ENCODE assay signal across 17 cellular contexts in the genomic region with DNA sequence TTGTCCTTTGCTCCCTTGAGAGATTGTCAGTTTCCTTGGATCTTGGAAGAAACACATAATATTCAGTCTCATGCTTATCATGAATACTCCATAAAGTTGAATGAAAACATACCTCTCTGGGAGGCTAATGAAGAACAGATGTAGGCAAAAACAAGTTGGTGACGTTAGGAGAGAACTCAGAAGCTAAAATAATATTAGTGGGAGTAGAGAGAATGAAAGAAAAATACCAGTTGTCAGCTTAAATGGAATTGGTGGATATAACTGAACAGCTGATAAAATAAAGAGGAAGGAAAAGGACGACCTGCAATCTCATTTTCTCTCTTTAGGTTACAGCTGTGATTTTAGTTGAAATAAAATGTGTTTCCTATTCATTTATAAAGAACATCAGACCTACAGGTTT.
DNase-seq lines count a peak whose midpoint lies in the region; ATAC-seq, FAIRE-seq and TF ChIP-seq lines count a peak whose summit lies in the region.
"Had no signal": no experiment of that assay in that cellular context is flagged by ENCODE, and none has a peak within 500 bp of the region (broad histone marks: within the 10 kb centered on the region; RNA-seq: fewer than 3 reads in every experiment).

No MANE protein-coding gene starts in this region.

- no peak overlapping the region for H2AK5ac ChIP-seq in IMR-90 (ENCODE audit: low read depth, low read length)

- intact Hi-C loops in IMR-90 (cut with micrococcal nuclease), result no loop called here
- intact Hi-C loops in uterus (cut with DNase I; ENCODE audit: low total_unique reads), result no loop called here
- intact Hi-C loops in adrenal gland (cut with DNase I), result no loop called here

- H3K9me3 ChIP-seq in IMR-90 (ENCODE audit: control insufficient read depth, insufficient read depth, low read length) (no peaks in the 10 kb centered on the region), uterus (no peaks in the 10 kb centered on the region), adrenal gland (replicated peaks in 1 of 3) (no peaks in the 10 kb centered on the region)
- H3K9me3 ChIP-seq: esophagus muscularis mucosa, pancreas, upper lobe of right lung had no signal

- H3K9me1 ChIP-seq in IMR-90 (ENCODE audit: insufficient read depth, low read length), result no peaks in the 10 kb centered on the region

- no peak for FAIRE-seq in RCC 7860 (lab: Jason Lieb, UNC)
- FAIRE-seq: pancreas had no signal

- CTCF ChIA-PET in IMR-90 (lab: Yijun Ruan, JAX), result no interaction called here

- dilution Hi-C loops in IMR-90 (cut with HindIII; ENCODE audit: low sequenced_read_pairs, unreplicated experiment), result no loop called here

- H4K5ac ChIP-seq in IMR-90 (ENCODE audit: low read depth, low read length), result no peak overlapping the region

- H2BK120ac ChIP-seq in IMR-90 (ENCODE audit: low read depth, low read length), result no peak overlapping the region

- H3K27ac Mint-ChIP-seq in chondrocyte (ENCODE audit: unreplicated experiment), result peak overlapping the region; percentile 80
- H3K27ac Mint-ChIP-seq: CD4-positive, alpha-beta T cell; stimulated activated naive CD8-positive, alpha-beta T cell treated with anti-CD3 and anti-CD28 coated beads, Interleukin-15, Interleukin-2, amounts not matched to agents 100 ng/mL and 50 ng/mL, for 24 hours; T-cell had no signal

- no peak overlapping the region for H3K27ac ChIP-seq in IMR-90 (ENCODE audit: insufficient read depth, low read length)
- peak overlapping the region; percentile 37 to 68 for H3K27ac ChIP-seq in uterus
- no peak overlapping the region for H3K27ac ChIP-seq in adrenal gland
- H3K27ac ChIP-seq: dorsolateral prefrontal cortex, esophagus muscularis mucosa, pancreas, upper lobe of right lung had no signal

- BruUV-seq in IMR-90 (replicated peaks; lab: Mats Ljungman, UMichigan), result no TSS peak

- H2BK15ac ChIP-seq in IMR-90 (ENCODE audit: low read depth, low read length), result no peak overlapping the region

- no peaks in the 10 kb centered on the region for H3K27me3 Mint-ChIP-seq in chondrocyte (ENCODE audit: low read depth)
- H3K27me3 Mint-ChIP-seq: CD4-positive, alpha-beta T cell; stimulated activated naive CD8-positive, alpha-beta T cell treated with anti-CD3 and anti-CD28 coated beads, Interleukin-15, Interleukin-2, amounts not matched to agents 100 ng/mL and 50 ng/mL, for 24 hours; T-cell had no signal

- H2BK20ac ChIP-seq in IMR-90 (ENCODE audit: low read depth, low read length), result no peak overlapping the region

- no peaks in the 10 kb centered on the region for H3K36me3 ChIP-seq in IMR-90 (ENCODE audit: control insufficient read depth, insufficient read depth, low read length)
- H3K36me3 ChIP-seq in uterus, result no peaks in the 10 kb centered on the region
- H3K36me3 ChIP-seq in adrenal gland (replicated peaks in 1 of 2), result no peaks in the 10 kb centered on the region
- H3K36me3 ChIP-seq: esophagus muscularis mucosa, pancreas, upper lobe of right lung had no signal

- no peak overlapping the region for H3K14ac ChIP-seq in IMR-90 (replicated peaks; ENCODE audit: low read depth, low read length)

- H4K91ac ChIP-seq in IMR-90 (ENCODE audit: insufficient read depth, low read depth, low read length), result no peak overlapping the region

- H2AK9ac ChIP-seq in IMR-90 (replicated peaks; ENCODE audit: low read depth, low read length, poor library complexity), result no peak overlapping the region

- H3K18ac ChIP-seq in IMR-90 (ENCODE audit: low read depth, low read length), result no peak overlapping the region

- no peak for TF ChIP-seq RAD21 in IMR-90 (IDR thresholded peaks at IDR 0.05; ENCODE audit: low read length)

- H4K20me1 ChIP-seq in IMR-90 (ENCODE audit: insufficient read depth, low read length), result no peaks in the 10 kb centered on the region

- H2AFZ ChIP-seq in IMR-90 (replicated peaks; ENCODE audit: low read length, poor library complexity), result no peak overlapping the region

- no peak overlapping the region for H3K56ac ChIP-seq in IMR-90 (ENCODE audit: extremely low read depth, insufficient read depth, low read length)

- no peak overlapping the region for H2BK5ac ChIP-seq in IMR-90 (ENCODE audit: low read depth, low read length, poor library complexity, severe bottlenecking)

- H3K27me3 ChIP-seq in IMR-90 (ENCODE audit: control insufficient read depth, insufficient read depth, low read length) (no peaks in the 10 kb centered on the region), uterus (no peaks in the 10 kb centered on the region), adrenal gland (no peaks in the 10 kb centered on the region)
- H3K27me3 ChIP-seq: dorsolateral prefrontal cortex, esophagus muscularis mucosa, pancreas, upper lobe of right lung had no signal

- no peak overlapping the region for H3K23ac ChIP-seq in IMR-90 (ENCODE audit: low read depth, low read length)

- TF ChIP-seq CTCF in IMR-90 (conservative IDR thresholded peaks at IDR 0.05; ENCODE audit: low read depth, low read length) (no peak), chondrocyte (IDR thresholded peaks at IDR 0.05) (no peak), uterus (IDR thresholded peaks at IDR 0.05) (no peak), adrenal gland (IDR thresholded peaks at IDR 0.05) (no peak)

- no peak overlapping the region for H4K8ac ChIP-seq in IMR-90 (ENCODE audit: low read depth in 2 of 2, low read length in 2 of 2)

- in situ Hi-C loops in IMR-90 (cut with MboI; ENCODE audit: low sequenced_read_pairs), result no loop called here

- H3K4ac ChIP-seq in IMR-90 (ENCODE audit: low read depth, low read length), result no peak overlapping the region

- DNase-seq in IMR-90, result peak; percentile 67
- no peak for DNase-seq in chondrocyte (ENCODE audit: low spot score)
- DNase-seq in iris pigment epithelial cell (ENCODE audit: low read depth), result peak; percentile 38
- no peak for DNase-seq in uterus
- DNase-seq in NCI-H146 (lab: John Stamatoyannopoulos, UW), result no peak
- DNase-seq in SIG-M5 (lab: John Stamatoyannopoulos, UW), result no peak
- DNase-seq in adrenal gland, result no peak
- no peak for DNase-seq in RCC 7860 (ENCODE audit: low spot score)
- DNase-seq: CD4-positive, alpha-beta T cell; dorsolateral prefrontal cortex; pancreas; PC-3; stimulated activated CD4-positive, alpha-beta T cell treated with anti-CD3 and anti-CD28 coated beads, Interleukin-12 subunit alpha, Interleukin-12 subunit beta, amount 100 ng/mL, for 4 hours; T-cell; upper lobe of right lung had no signal

- no peaks in the 10 kb centered on the region for H3K9me3 Mint-ChIP-seq in chondrocyte (ENCODE audit: low read depth)
- H3K9me3 Mint-ChIP-seq: CD4-positive, alpha-beta T cell; stimulated activated naive CD8-positive, alpha-beta T cell treated with anti-CD3 and anti-CD28 coated beads, Interleukin-15, Interleukin-2, amounts not matched to agents 100 ng/mL and 50 ng/mL, for 24 hours; T-cell had no signal

- POLR2A ChIA-PET in IMR-90 (lab: Charles Lee; ENCODE audit: unreplicated experiment), result no interaction called here

- H3K36me3 Mint-ChIP-seq in chondrocyte (ENCODE audit: low read depth), result no peaks in the 10 kb centered on the region
- H3K36me3 Mint-ChIP-seq: T-cell had no signal

- H3K79me1 ChIP-seq in IMR-90 (ENCODE audit: low read depth in 1 of 2, low read length in 2 of 2), result no peaks in the 10 kb centered on the region

- ATAC-seq in IMR-90 (ENCODE audit: low read depth), result no peak
- ATAC-seq: pancreas, PC-3, T-cell, upper lobe of right lung had no signal

- no CpG with 5 or more reads among the region's 2 CpGs for WGBS in IMR-90 (ENCODE audit: extremely low coverage in 2 of 2, insufficient read length in 1 of 2), 2 experiments
- WGBS in adrenal gland, 4 donors, result 32 to 44% (median 38%) methylated on average over 2 of the region's 2 CpGs

- H3K4me1 Mint-ChIP-seq in chondrocyte (ENCODE audit: low read depth), result peaks cover 29% of the 10 kb centered on the region

- H3K4me3 ChIP-seq in IMR-90 (ENCODE audit: insufficient read depth, low read depth, low read length) (no peak overlapping the region), uterus (no peak overlapping the region), adrenal gland (no peak overlapping the region)
- H3K4me3 ChIP-seq: dorsolateral prefrontal cortex, esophagus muscularis mucosa, pancreas, upper lobe of right lung had no signal

- TF ChIP-seq POLR2A in IMR-90 (IDR thresholded peaks at IDR 0.05; ENCODE audit: low read depth, low read length) (no peak), uterus (IDR thresholded peaks at IDR 0.05) (no peak), adrenal gland (IDR thresholded peaks at IDR 0.05) (no peak)

- no peak overlapping the region for H3K4me2 ChIP-seq in IMR-90 (ENCODE audit: low read depth, low read length)

- no peak overlapping the region for H3K9ac ChIP-seq in IMR-90 (ENCODE audit: low read depth, low read length)

- no peak overlapping the region for H3K4me3 Mint-ChIP-seq in chondrocyte (ENCODE audit: unreplicated experiment)
- H3K4me3 Mint-ChIP-seq: CD4-positive, alpha-beta T cell; stimulated activated naive CD8-positive, alpha-beta T cell treated with anti-CD3 and anti-CD28 coated beads, Interleukin-15, Interleukin-2, amounts not matched to agents 100 ng/mL and 50 ng/mL, for 24 hours; T-cell had no signal

- H3K4me1 ChIP-seq in IMR-90 (ENCODE audit: control insufficient read depth, insufficient read depth, low read length) (peaks cover 6% of the 10 kb centered on the region), uterus (peaks cover 0 to 4% of the 10 kb centered on the region in 2 donors), adrenal gland (replicated peaks in 1 of 2) (no peaks in the 10 kb centered on the region)
- H3K4me1 ChIP-seq: esophagus muscularis mucosa, pancreas, upper lobe of right lung had no signal

TF ChIP-seq in IMR-90, 13 proteins besides CTCF, POLR2A, EP300 and RAD21:
- TF ChIP-seq BHLHE40 (IDR thresholded peaks at IDR 0.05; ENCODE audit: low read depth, low read length) (no peak), MXI1 (IDR thresholded peaks at IDR 0.05; ENCODE audit: borderline replicate concordance, low read depth, low read length) (no peak), RFX5 (IDR thresholded peaks at IDR 0.05; ENCODE audit: low read depth, low read length) (no peak)

Comparison
In these comparisons a context has a peak if more than half of its experiments do, and no peak if none do; other contexts are left out.
1. DNase-seq: peak in IMR-90 (single experiment) and iris pigment epithelial cell (single experiment); none in chondrocyte (single experiment), uterus (0 of 2), NCI-H146 (single experiment), SIG-M5 (single experiment), adrenal gland (0 of 7) and RCC 7860 (single experiment).
2. H3K27ac ChIP-seq: peak in uterus (2 of 2); none in IMR-90 (single experiment) and adrenal gland (0 of 5).